In genomic region chr17:39601758-39602532, GRCh38 we compare ENCODE assay signal across 23 cellular contexts. TPM values are rescaled to one million over a fixed set of nuclear protein-coding genes. Genes with fewer than 3 reads are reported as not detected.
A peak's percentile ranks its signal among the peaks of the same experiment; 100 is the strongest.
DNase-seq lines count a peak whose midpoint lies in the region; ATAC-seq, FAIRE-seq and TF ChIP-seq lines count a peak whose summit lies in the region.
"Had no signal": no experiment of that assay in that cellular context is flagged by ENCODE, and none has a peak within 500 bp of the region (broad histone marks: within the 10 kb centered on the region; RNA-seq: fewer than 3 reads in every experiment).

No MANE protein-coding gene starts in this region.

- in situ Hi-C loops in K562 (cut with MboI), result loop anchor here (5.0 kb wide), 1 partner anchor 45 kb away; no protein-coding TSS in a partner anchor

- no peak overlapping the region for H3K27ac ChIP-seq in K562 (ENCODE audit: extremely low read depth, low read depth, low read length)
- H3K27ac ChIP-seq: 22Rv1, HL-60 had no signal

- peaks cover 3% of the 10 kb centered on the region for H4K20me1 ChIP-seq in K562 (replicated peaks; ENCODE audit: control insufficient read depth, insufficient read depth, low read length)

- H3K36me3 ChIP-seq in H7 (replicated peaks; ENCODE audit: control insufficient read depth, insufficient read depth, low read length) (no peaks in the 10 kb centered on the region), K562 (ENCODE audit: control insufficient read depth, insufficient read depth, low read length) (no peaks in the 10 kb centered on the region), iPS-15b (ENCODE audit: control insufficient read depth, insufficient read depth, low read length) (no peaks in the 10 kb centered on the region)

- no peak for TF ChIP-seq CTCF in K562 (IDR thresholded peaks at IDR 0.05 in 2 of 3, conservative IDR thresholded peaks at IDR 0.05 in 1 of 3; ENCODE audit: insufficient read depth in 2 of 3, low read depth in 1 of 3, low read length in 3 of 3)

- no peaks in the 10 kb centered on the region for H3K79me2 ChIP-seq in K562 (ENCODE audit: control insufficient read depth, insufficient read depth, low read length)

- no peak overlapping the region for H3K4me3 ChIP-seq in H7 (ENCODE audit: insufficient read depth, low read depth, low read length)
- no peak overlapping the region for H3K4me3 ChIP-seq in K562
- peak overlapping the region; percentile 26 for H3K4me3 ChIP-seq in iPS-15b (ENCODE audit: low read depth, low read length)

- no peak overlapping the region for H3K4me2 ChIP-seq in K562 (ENCODE audit: insufficient read depth, low read length)

- FAIRE-seq in K562 (lab: Jason Lieb, UNC), result no peak
- FAIRE-seq: G401.6, HTR-8/SVneo had no signal

- no peaks in the 10 kb centered on the region for H3K9me3 ChIP-seq in K562 (replicated peaks; ENCODE audit: control insufficient read depth, insufficient read depth, low read depth, low read length)
- no peaks in the 10 kb centered on the region for H3K9me3 ChIP-seq in iPS-15b (ENCODE audit: control insufficient read depth, insufficient read depth, low read length)

- H3K9ac ChIP-seq in K562 (ENCODE audit: insufficient read depth in 1 of 2, low read depth in 2 of 2, low read length in 2 of 2) (no peak overlapping the region), iPS-15b (ENCODE audit: low read depth, low read length) (no peak overlapping the region)

- no peak for TF ChIP-seq POLR2A in K562 (conservative IDR thresholded peaks at IDR 0.05)

- no peak overlapping the region for H2AFZ ChIP-seq in K562 (ENCODE audit: low read depth, low read length)

- POLR2A ChIA-PET in K562 (lab: Yijun Ruan, JAX), result interaction anchor here (0.6 to 1.1 kb wide), 2 partner anchors 20 to 34 kb away, joined by 3 to 4 read pairs; no protein-coding TSS in a partner anchor

- DNase-seq in DMS 273 (lab: John Stamatoyannopoulos, UW; ENCODE audit: unreplicated experiment) (peak; percentile 34), DMS 273 treated with DMSO at 0.1 percent for 48 hours (lab: John Stamatoyannopoulos, UW) (no peak), H7 (peak; percentile 54), K562 (ENCODE audit: extremely low read depth in 1 of 4, low spot score in 3 of 4) (no peak), glomerular visceral epithelial cell (ENCODE audit: extremely low spot score) (no peak), SW 1271 (lab: John Stamatoyannopoulos, UW) (no peak)
- no peak for DNase-seq in stimulated activated naive CD4-positive, alpha-beta T cell treated with Interleukin-2 at 50 U/mL for 16 hours (lab: John Stamatoyannopoulos, UW)
- DNase-seq: DND-41, GOT3, NCI-H1092 treated with DMSO at 0.1 percent for 48 hours, NCI-H1694 treated with DMSO at 0.1 percent for 48 hours, RPMI8226, SHP77 treated with DMSO at 0.1 percent for 48 hours had no signal

- intact Hi-C loops in K562 (cut with micrococcal nuclease), result no loop called here

- WGBS in K562 (ENCODE audit: insufficient coverage, low coverage, missing lambda C conversion rate), result 1% methylated on average over 12 of the region's 12 CpGs

- no peak for ATAC-seq in K562

- CTCF ChIA-PET in K562 (lab: Yijun Ruan, JAX; ENCODE audit: low intra/inter-chr PET ratio), result no interaction called here

- no peaks in the 10 kb centered on the region for H3K9me1 ChIP-seq in K562 (ENCODE audit: control insufficient read depth, insufficient read depth, low read length)

- H3K27me3 ChIP-seq in H7 (ENCODE audit: control insufficient read depth, insufficient read depth, low read length) (peaks cover 98% of the 10 kb centered on the region), K562 (ENCODE audit: control insufficient read depth in 2 of 2, insufficient read depth in 2 of 2, low read length in 2 of 2) (peaks cover 65 to 90% of the 10 kb centered on the region in 2 experiments), iPS-15b (ENCODE audit: control insufficient read depth, insufficient read depth, low read length) (peaks cover 96% of the 10 kb centered on the region)

- TF ChIP-seq RAD21 in K562 (CRISPR knock-in tag; conservative IDR thresholded peaks at IDR 0.05 in 1 of 2, IDR thresholded peaks at IDR 0.05 in 1 of 2), result no peak

- TF ChIP-seq EP300 in K562 (IDR thresholded peaks at IDR 0.05; ENCODE audit: low read length), result no peak

- H3K4me1 ChIP-seq in K562 (replicated peaks in 1 of 2; ENCODE audit: control insufficient read depth in 2 of 2, insufficient read depth in 2 of 2, low read length in 2 of 2) (peaks cover 0 to 44% of the 10 kb centered on the region in 2 experiments; a peak in 2 of 5 replicates), iPS-15b (ENCODE audit: control insufficient read depth, insufficient read depth, low read length) (peaks cover 16% of the 10 kb centered on the region)

- BruUV-seq in K562 (replicated peaks; lab: Mats Ljungman, UMichigan), result no TSS peak

TF ChIP-seq in K562, 482 proteins besides CTCF, POLR2A, EP300 and RAD21:
- TF ChIP-seq ADNP (tag; IDR thresholded peaks at IDR 0.05) (no peak), CBX5 (IDR thresholded peaks at IDR 0.05; ENCODE audit: borderline replicate concordance, low read depth) (no peak), GABPB1 (CRISPR knock-in tag; IDR thresholded peaks at IDR 0.05) (no peak), EHMT2 (IDR thresholded peaks at IDR 0.05) (peak; percentile 23; the same call in 1 of the 2 replicates), SP1 (CRISPR knock-in tag; IDR thresholded peaks at IDR 0.05) (no peak), KLF13 (tag; IDR thresholded peaks at IDR 0.05; ENCODE audit: borderline replicate concordance, low read depth) (no peak)

RNA-seq across cellular contexts. Expression of gene NEUROD2, which starts 5.8 kb away (rescaled TPM):
- total RNA-seq in H7 (2014; rRNA removed; shearing (Covaris generic)), result not detected in 2 replicates
- total RNA-seq in K562 (2011; cell fraction: chromatin; rRNA removed; ENCODE audit: low replicate concordance), result not detected in 2 replicates
- total RNA-seq in K562 (2011; cell fraction: nucleolus; rRNA removed), result not detected in 2 replicates
- total RNA-seq in K562 (2011; cell fraction: nucleoplasm; rRNA removed), result not detected in 2 replicates
- total RNA-seq in K562 (2014; rRNA removed) (not detected in 2 replicates), K562 (2014; rRNA removed; fragmentation: Illumina TruSeq; extraction: Trizol) (not detected in 2 replicates), K562 (2015; rRNA removed; fragmentation: Illumina TruSeq; extraction: Trizol) (not detected in 2 replicates), K562 (2021) (not detected in 2 replicates)
- polyA plus RNA-seq in K562 (2011; rRNA removed) (not detected in 2 replicates), K562 (2014; fragmentation: Illumina TruSeq; extraction: Trizol) (not detected in 2 replicates), K562 (2014; fragmentation: Nextera tagmentation; extraction: Ambion mirVana) (not detected), K562 (2014; rRNA removed) (not detected in 2 replicates)
- polyA plus RNA-seq in K562 (2011; cell fraction: cytosol; rRNA removed), result not detected in 2 replicates
- not detected in 2 replicates for polyA plus RNA-seq in K562 (2011; cell fraction: nucleus; rRNA removed)
- polyA plus RNA-seq in K562 (2012), result 0.01 TPM in 1 of 2 replicates, not detected in the other
- not detected in 2 replicates for polyA minus RNA-seq in K562 (2011; rRNA and poly(A)+ RNA removed)
- polyA minus RNA-seq in K562 (2011; cell fraction: cytosol; rRNA and poly(A)+ RNA removed), result not detected in 2 replicates
- not detected in 2 replicates for polyA minus RNA-seq in K562 (2011; cell fraction: nucleus; rRNA and poly(A)+ RNA removed)
- total RNA-seq: LHCN-M2, NCI-H460 had no signal
- polyA plus RNA-seq: AG04450, CD14-positive monocyte, IgD-negative memory B cell had no signal

RNA-seq across cellular contexts. Expression of gene PPP1R1B, which starts 24.8 kb away (rescaled TPM):
- total RNA-seq in H7 (2014; rRNA removed; shearing (Covaris generic)), result 8.3 and 11.8 TPM in 2 replicates
- not detected in 2 replicates for total RNA-seq in K562 (2011; cell fraction: chromatin; rRNA removed; ENCODE audit: low replicate concordance)
- total RNA-seq in K562 (2011; cell fraction: nucleolus; rRNA removed), result not detected in 2 replicates
- total RNA-seq in K562 (2011; cell fraction: nucleoplasm; rRNA removed), result not detected in 2 replicates
- total RNA-seq in K562 (2014; rRNA removed) (not detected in 2 replicates), K562 (2014; rRNA removed; fragmentation: Illumina TruSeq; extraction: Trizol) (0.07 TPM in 1 of 2 replicates, not detected in the other), K562 (2015; rRNA removed; fragmentation: Illumina TruSeq; extraction: Trizol) (not detected in 2 replicates), K562 (2021) (0.18 TPM in 1 of 2 replicates, not detected in the other)
- polyA plus RNA-seq in K562 (2011; rRNA removed) (0.10 TPM in 1 of 2 replicates, not detected in the other), K562 (2014; fragmentation: Illumina TruSeq; extraction: Trizol) (0.10 TPM in 1 of 2 replicates, not detected in the other), K562 (2014; fragmentation: Nextera tagmentation; extraction: Ambion mirVana) (under 1 TPM in 1 of 2 experiments, not detected in 1; 0.07 TPM), K562 (2014; rRNA removed) (not detected in 2 replicates)
- 0.15 TPM in 1 of 2 replicates, not detected in the other for polyA plus RNA-seq in K562 (2011; cell fraction: cytosol; rRNA removed)
- polyA plus RNA-seq in K562 (2011; cell fraction: nucleus; rRNA removed), result 0.07 TPM in 1 of 2 replicates, not detected in the other
- polyA plus RNA-seq in K562 (2012), result 0.06 and 0.14 TPM in 2 replicates
- not detected in 2 replicates for polyA minus RNA-seq in K562 (2011; rRNA and poly(A)+ RNA removed)
- not detected in 2 replicates for polyA minus RNA-seq in K562 (2011; cell fraction: cytosol; rRNA and poly(A)+ RNA removed)
- polyA minus RNA-seq in K562 (2011; cell fraction: nucleus; rRNA and poly(A)+ RNA removed), result not detected in 2 replicates
- total RNA-seq: LHCN-M2 had no signal
- polyA plus RNA-seq: AG04450, CD14-positive monocyte, IgD-negative memory B cell had no signal

RNA-seq across cellular contexts. Expression of gene STARD3, which starts 35.0 kb away (rescaled TPM):
- total RNA-seq in H7 (2014; rRNA removed; shearing (Covaris generic)), result 55.6 and 66.3 TPM in 2 replicates
- 89.9 and 212 TPM in 2 replicates for total RNA-seq in K562 (2011; cell fraction: chromatin; rRNA removed; ENCODE audit: low replicate concordance)
- 162 and 190 TPM in 2 replicates for total RNA-seq in K562 (2011; cell fraction: nucleolus; rRNA removed)
- total RNA-seq in K562 (2011; cell fraction: nucleoplasm; rRNA removed), result 132 TPM in 2 replicates
- 41.1 and 46.0 TPM in 2 replicates for total RNA-seq in K562 (2014; rRNA removed)
- total RNA-seq in K562 (2014; rRNA removed; fragmentation: Illumina TruSeq; extraction: Trizol), result 18.6 and 22.0 TPM in 2 replicates
- 31.6 and 32.1 TPM in 2 replicates for total RNA-seq in K562 (2015; rRNA removed; fragmentation: Illumina TruSeq; extraction: Trizol)
- 60.2 and 69.3 TPM in 2 replicates for total RNA-seq in K562 (2021)
- 64.4 and 64.9 TPM in 2 replicates for polyA plus RNA-seq in K562 (2011; rRNA removed)
- polyA plus RNA-seq in K562 (2011; cell fraction: cytosol; rRNA removed), result 45.8 and 114 TPM in 2 replicates
- polyA plus RNA-seq in K562 (2011; cell fraction: nucleus; rRNA removed), result 254 and 418 TPM in 2 replicates
- 58.5 and 83.7 TPM in 2 replicates for polyA plus RNA-seq in K562 (2012)
- polyA plus RNA-seq in K562 (2014; fragmentation: Illumina TruSeq; extraction: Trizol), result 51.1 and 62.4 TPM in 2 replicates
- polyA plus RNA-seq in K562 (2014; fragmentation: Nextera tagmentation; extraction: Ambion mirVana), result 1 to 10 TPM in 1 of 2 experiments, under 1 TPM in 1; 0.63 to 1.9 TPM
- polyA plus RNA-seq in K562 (2014; rRNA removed), result 79.9 and 87.0 TPM in 2 replicates
- polyA minus RNA-seq in K562 (2011; rRNA and poly(A)+ RNA removed), result 27.4 and 54.1 TPM in 2 replicates
- polyA minus RNA-seq in K562 (2011; cell fraction: cytosol; rRNA and poly(A)+ RNA removed), result 25.1 and 39.6 TPM in 2 replicates
- 62.2 and 85.6 TPM in 2 replicates for polyA minus RNA-seq in K562 (2011; cell fraction: nucleus; rRNA and poly(A)+ RNA removed)

Comparison
In these comparisons a context has a peak if more than half of its experiments do, and no peak if none do; other contexts are left out.
1. DNase-seq: peak in DMS 273 (single experiment) and H7 (single experiment); none in DMS 273 treated with DMSO at 0.1 percent for 48 hours (single experiment), K562 (0 of 4), glomerular visceral epithelial cell (single experiment), SW 1271 (0 of 2) and stimulated activated naive CD4-positive, alpha-beta T cell treated with Interleukin-2 at 50 U/mL for 16 hours (single experiment).